10 cellular contexts compared by ENCODE assay signal in genomic region chr3:144556392-144556791, GRCh38.
DNase-seq lines count a peak whose midpoint lies in the region; ATAC-seq lines count a peak whose summit lies in the region.
"Had no signal": no experiment of that assay in that cellular context is flagged by ENCODE, and none has a peak within 500 bp of the region (broad histone marks: within the 10 kb centered on the region; RNA-seq: fewer than 3 reads in every experiment).

No MANE protein-coding gene starts in this region.

- H3K27ac Mint-ChIP-seq in T-cell, result no peak overlapping the region
- no peak overlapping the region for H3K27ac Mint-ChIP-seq in activated CD4-positive, alpha-beta T cell treated with anti-CD3 and anti-CD28 coated beads, Interleukin-2, amount 10 ng/mL, durations not matched to agents 24 days and 14 days

- peaks cover 0 to 3% (median 0%) of the 10 kb centered on the region in 3 donors for H3K9me3 Mint-ChIP-seq in T-cell
- no peaks in the 10 kb centered on the region for H3K9me3 Mint-ChIP-seq in activated CD4-positive, alpha-beta T cell treated with anti-CD3 and anti-CD28 coated beads, Interleukin-2, amount 10 ng/mL, durations not matched to agents 24 days and 14 days

- no peak overlapping the region for H3K4me3 Mint-ChIP-seq in T-cell
- H3K4me3 Mint-ChIP-seq in activated CD4-positive, alpha-beta T cell treated with anti-CD3 and anti-CD28 coated beads, Interleukin-2, amount 10 ng/mL, durations not matched to agents 24 days and 14 days, result no peak overlapping the region

- no peaks in the 10 kb centered on the region for H3K36me3 Mint-ChIP-seq in T-cell
- no peaks in the 10 kb centered on the region for H3K36me3 Mint-ChIP-seq in activated CD4-positive, alpha-beta T cell treated with anti-CD3 and anti-CD28 coated beads, Interleukin-2, amount 10 ng/mL, durations not matched to agents 24 days and 14 days (ENCODE audit: low read depth)

- ATAC-seq in GM21381 (IDR thresholded peaks at IDR 0.05; ENCODE audit: unreplicated experiment) (peak; percentile 84), HG03108 (IDR thresholded peaks at IDR 0.05; ENCODE audit: unreplicated experiment) (peak; percentile 61), T-cell (replicated peaks in 1 of 4) (no peak)

- intact Hi-C loops in activated CD4-positive, alpha-beta T cell treated with anti-CD3 and anti-CD28 coated beads, Interleukin-2, amount 10 ng/mL, durations not matched to agents 24 days and 14 days (cut with micrococcal nuclease), result no loop called here

- no peaks in the 10 kb centered on the region for H3K4me1 Mint-ChIP-seq in T-cell
- no peaks in the 10 kb centered on the region for H3K4me1 Mint-ChIP-seq in activated CD4-positive, alpha-beta T cell treated with anti-CD3 and anti-CD28 coated beads, Interleukin-2, amount 10 ng/mL, durations not matched to agents 24 days and 14 days

- DNase-seq in EH (ENCODE audit: low read depth), result peak; percentile 24
- DNase-seq in OCI-M1 (lab: John Stamatoyannopoulos, UW), result peak; percentile 51
- DNase-seq in SK-N-DZ (ENCODE audit: low spot score), result no peak
- DNase-seq in GM19240 (ENCODE audit: insufficient read length, low spot score), result no peak
- no peak for DNase-seq in T-cell
- DNase-seq in activated CD4-positive, alpha-beta T cell treated with anti-CD3 and anti-CD28 coated beads, Interleukin-2, amount 10 ng/mL, durations not matched to agents 24 days and 14 days, result no peak
- DNase-seq: NCI-H1436 treated with DMSO at 0.1 percent for 48 hours, retina had no signal

- H3K27me3 Mint-ChIP-seq in T-cell, result no peaks in the 10 kb centered on the region
- no peaks in the 10 kb centered on the region for H3K27me3 Mint-ChIP-seq in activated CD4-positive, alpha-beta T cell treated with anti-CD3 and anti-CD28 coated beads, Interleukin-2, amount 10 ng/mL, durations not matched to agents 24 days and 14 days

- CTCF ChIA-PET in T-cell (lab: Charles Lee), result interaction anchor here in 1 of 2 donors (0.9 kb wide), 1 partner anchor 15 kb away, joined by 3 read pairs; no protein-coding TSS in a partner anchor

- POLR2A ChIA-PET in T-cell (lab: Charles Lee), result no interaction called here

Comparison
In these comparisons a context has a peak if more than half of its experiments do, and no peak if none do; other contexts are left out.
1. DNase-seq: peak in EH (single experiment) and OCI-M1 (single experiment); none in SK-N-DZ (single experiment), GM19240 (single experiment), T-cell (0 of 34) and activated CD4-positive, alpha-beta T cell treated with anti-CD3 and anti-CD28 coated beads, Interleukin-2, amount 10 ng/mL, durations not matched to agents 24 days and 14 days (single experiment).
2. ATAC-seq: peak in GM21381 (single experiment) and HG03108 (single experiment); none in T-cell (0 of 4).